Comparison of ENCODE assay signal across 16 cellular contexts in genomic region chr9:121260457-121261106, GRCh38. TPM values are rescaled to one million over a fixed set of nuclear protein-coding genes. Genes with fewer than 3 reads are reported as not detected.
DNase-seq lines count a peak whose midpoint lies in the region; ATAC-seq and TF ChIP-seq lines count a peak whose summit lies in the region.
"Had no signal": no experiment of that assay in that cellular context is flagged by ENCODE, and none has a peak within 500 bp of the region (broad histone marks: within the 10 kb centered on the region; RNA-seq: fewer than 3 reads in every experiment).

No MANE protein-coding gene starts in this region.

- dilution Hi-C loops in mammary epithelial cell (cut with HindIII; ENCODE audit: low sequenced_read_pairs) = no loop called here

- no peak overlapping the region for H2BK5ac ChIP-seq in mesenchymal stem cell (ENCODE audit: low read depth, low read length, poor library complexity, severe bottlenecking)

- CTCF ChIA-PET in mammary epithelial cell (lab: Charles Lee; ENCODE audit: low non-redundant PET) = no interaction called here

- H2AK5ac ChIP-seq in mesenchymal stem cell (ENCODE audit: low read length, severe bottlenecking) = no peak overlapping the region

- no peak overlapping the region for H3K4ac ChIP-seq in mesenchymal stem cell (ENCODE audit: low read depth in 1 of 2, low read length in 2 of 2)

- H3K36me3 ChIP-seq in HUES48 (ENCODE audit: control insufficient read depth, insufficient read depth, low read length) (no peaks in the 10 kb centered on the region), mammary epithelial cell (ENCODE audit: insufficient read depth, low read length) (no peaks in the 10 kb centered on the region), mesenchymal stem cell (ENCODE audit: control insufficient read depth in 1 of 2, insufficient read depth in 2 of 2, low read depth in 1 of 2, low read length in 2 of 2) (no peaks in the 10 kb centered on the region), skeletal muscle satellite cell (ENCODE audit: insufficient read depth, low read length) (no peaks in the 10 kb centered on the region)

- TF ChIP-seq CTCF in mammary epithelial cell (conservative IDR thresholded peaks at IDR 0.05 in 1 of 2, IDR thresholded peaks at IDR 0.05 in 1 of 2; ENCODE audit: extremely low read depth in 1 of 2, insufficient read depth in 1 of 2, low read depth in 1 of 2, low read length in 2 of 2) = no peak

- no peaks in the 10 kb centered on the region for H3K9me3 ChIP-seq in HUES48 (ENCODE audit: control insufficient read depth, insufficient read depth, low read length)
- H3K9me3 ChIP-seq in mammary epithelial cell (replicated peaks; ENCODE audit: insufficient read depth, low read length) = no peaks in the 10 kb centered on the region
- no peaks in the 10 kb centered on the region for H3K9me3 ChIP-seq in mesenchymal stem cell (ENCODE audit: control insufficient read depth, low read length)
- H3K9me3 ChIP-seq in skeletal muscle satellite cell (replicated peaks; ENCODE audit: low read length) = no peaks in the 10 kb centered on the region

- H2BK120ac ChIP-seq in mesenchymal stem cell (ENCODE audit: low read depth, low read length) = no peak overlapping the region

- H3K4me1 ChIP-seq in HUES48 (ENCODE audit: control insufficient read depth, insufficient read depth, low read length) = peaks cover 12% of the 10 kb centered on the region
- H3K4me1 ChIP-seq in mammary epithelial cell (ENCODE audit: insufficient read depth, low read length) = peaks cover 8% of the 10 kb centered on the region
- H3K4me1 ChIP-seq in mesenchymal stem cell (ENCODE audit: control insufficient read depth, insufficient read depth, low read depth, low read length) = peaks cover 6% of the 10 kb centered on the region
- peaks cover 46% of the 10 kb centered on the region for H3K4me1 ChIP-seq in skeletal muscle satellite cell (ENCODE audit: control insufficient read depth, insufficient read depth, low read length)

- DNase-seq in mammary epithelial cell (no peak), mesenchymal stem cell (no peak), NCI-H510A treated with DMSO at 0.1 percent for 48 hours (lab: John Stamatoyannopoulos, UW) (no peak), NCI-H2029 (lab: John Stamatoyannopoulos, UW) (no peak)
- DNase-seq: activated B cell treated with CpG ODN at 0.5 μM for 24 hours; activated CD8-positive, alpha-beta memory T cell treated with anti-CD3 and anti-CD28 coated beads for 24 hours; Calu3; central memory CD4-positive, alpha-beta T cell; NCI-H187 treated with DMSO at 0.1 percent for 48 hours; SHP77 treated with DMSO at 0.1 percent for 48 hours had no signal

- H3K18ac ChIP-seq in mesenchymal stem cell (ENCODE audit: low read depth in 1 of 2, low read length in 2 of 2) = no peak overlapping the region

- H3K4me2 ChIP-seq in mammary epithelial cell (ENCODE audit: insufficient read depth, low read depth, low read length) (peak overlapping the region; percentile 11), mesenchymal stem cell (ENCODE audit: low read length, poor library complexity, severe bottlenecking) (no peak overlapping the region), skeletal muscle satellite cell (ENCODE audit: low read length) (peak overlapping the region; percentile 55)

- H2AFZ ChIP-seq in mammary epithelial cell (ENCODE audit: low read depth, low read length) (peak overlapping the region; percentile 37), mesenchymal stem cell (ENCODE audit: low read depth, low read length) (no peak overlapping the region)

- H3K79me2 ChIP-seq in mammary epithelial cell (ENCODE audit: insufficient read depth, low read length) = no peaks in the 10 kb centered on the region

- no peak overlapping the region for H4K91ac ChIP-seq in mesenchymal stem cell (ENCODE audit: low read length)

- 25% methylated on average over 6 of the region's 6 CpGs for WGBS in mammary epithelial cell (ENCODE audit: low coverage, missing lambda C conversion rate)
- WGBS in mesenchymal stem cell = 75% methylated on average over 5 of the region's 6 CpGs

- H2BK15ac ChIP-seq in mesenchymal stem cell (ENCODE audit: low read depth, poor library complexity, severe bottlenecking) = no peak overlapping the region

- H3K9ac ChIP-seq in HUES48 (ENCODE audit: low read depth, low read length) (no peak overlapping the region), mammary epithelial cell (ENCODE audit: insufficient read depth, low read length) (no peak overlapping the region), mesenchymal stem cell (ENCODE audit: low read length) (peak overlapping the region; percentile 39), skeletal muscle satellite cell (ENCODE audit: low read depth, low read length) (no peak overlapping the region)

- no peaks in the 10 kb centered on the region for H3K79me1 ChIP-seq in mesenchymal stem cell (replicated peaks; ENCODE audit: low read length, poor library complexity, severe bottlenecking)

- H3K4me3 ChIP-seq in HUES48 (ENCODE audit: low read depth, low read length) (no peak overlapping the region), mammary epithelial cell (replicated peaks in 1 of 3; ENCODE audit: insufficient read depth in 1 of 3, low read depth in 2 of 3, low read length in 3 of 3) (no peak overlapping the region), mesenchymal stem cell (ENCODE audit: insufficient read depth in 1 of 2, low read depth in 1 of 2, low read length in 2 of 2) (no peak overlapping the region), skeletal muscle satellite cell (ENCODE audit: low read length) (no peak overlapping the region)

- H3K27ac ChIP-seq in HUES48 (ENCODE audit: low read depth, low read length) = peak overlapping the region; percentile 14
- no peak overlapping the region for H3K27ac ChIP-seq in mammary epithelial cell (ENCODE audit: insufficient read depth, low read depth, low read length)
- H3K27ac ChIP-seq in mesenchymal stem cell (ENCODE audit: low read length, poor library complexity, severe bottlenecking) = no peak overlapping the region

- no peak for ATAC-seq in GM18861 (IDR thresholded peaks at IDR 0.05; ENCODE audit: unreplicated experiment)
- ATAC-seq in GM21381 (IDR thresholded peaks at IDR 0.05; ENCODE audit: unreplicated experiment) = no peak
- ATAC-seq: activated T-helper 17 cell treated with anti-CD3 and anti-CD28 coated beads, Interleukin-2, amount 50 U/mL, for 72 hours; natural killer cell treated with Interleukin-12 subunit alpha and Interleukin-12 subunit beta and Interleukin-15 and Interleukin-18, amount 100 ng/mL, for 72 hours had no signal

- H3K23ac ChIP-seq in mesenchymal stem cell (ENCODE audit: low read length in 2 of 2) = no peak overlapping the region

- H4K8ac ChIP-seq in mesenchymal stem cell (ENCODE audit: low read length) = no peak overlapping the region

- no peak overlapping the region for H2BK12ac ChIP-seq in mesenchymal stem cell (ENCODE audit: low read length in 2 of 2)

- in situ Hi-C loops in mammary epithelial cell (cut with MboI; ENCODE audit: low sequenced_read_pairs in 2 of 2) = no loop called here

- H4K20me1 ChIP-seq in mammary epithelial cell (ENCODE audit: insufficient read depth, low read length) = no peaks in the 10 kb centered on the region

- H3K14ac ChIP-seq in mesenchymal stem cell (ENCODE audit: low read length in 2 of 2) = no peak overlapping the region

- intact Hi-C loops in mammary epithelial cell (cut with micrococcal nuclease) = no loop called here

- H3K27me3 ChIP-seq in HUES48 (ENCODE audit: control insufficient read depth, insufficient read depth, low read length) (peaks cover 16% of the 10 kb centered on the region), mammary epithelial cell (ENCODE audit: insufficient read depth, low read length) (no peaks in the 10 kb centered on the region), mesenchymal stem cell (ENCODE audit: control insufficient read depth in 1 of 2, insufficient read depth in 1 of 2, low read length in 2 of 2) (peaks cover 0 to 4% of the 10 kb centered on the region in 2 experiments), skeletal muscle satellite cell (ENCODE audit: control insufficient read depth, insufficient read depth, low read length) (no peaks in the 10 kb centered on the region)

- BruUV-seq in mammary epithelial cell (replicated peaks; lab: Mats Ljungman, UMichigan) = no TSS peak

RNA-seq across cellular contexts. Expression of gene GSN, which starts 7.4 kb away (rescaled TPM):
- 100 to 1,000 TPM; 196 to 723 TPM for total RNA-seq in mammary epithelial cell
- polyA plus RNA-seq in mammary epithelial cell = 462 TPM
- 325 TPM for polyA minus RNA-seq in mammary epithelial cell
- polyA plus RNA-seq in mesenchymal stem cell (2013, experiment 1 of 2) = 196 TPM
- polyA plus RNA-seq in mesenchymal stem cell (2013, experiment 2 of 2) = 192 TPM
- 157 and 203 TPM in 2 replicates for total RNA-seq in skeletal muscle satellite cell (2012; rRNA removed)

RNA-seq across cellular contexts. Expression of gene RAB14, which starts 58.9 kb away (rescaled TPM):
- total RNA-seq in mammary epithelial cell = 10 to 100 TPM; 27.5 to 74.6 TPM
- polyA plus RNA-seq in mammary epithelial cell = 24.7 TPM
- polyA minus RNA-seq in mammary epithelial cell = 33.8 TPM
- polyA plus RNA-seq in mesenchymal stem cell (2013, experiment 1 of 2) = 40.1 TPM
- 41.9 TPM for polyA plus RNA-seq in mesenchymal stem cell (2013, experiment 2 of 2)
- 27.4 and 29.9 TPM in 2 replicates for total RNA-seq in skeletal muscle satellite cell (2012; rRNA removed)
